In genomic region chr4:37769590-37769989, GRCh38 we compare ENCODE assay signal across 30 cellular contexts.
"Had no signal": no experiment of that assay in that cellular context is flagged by ENCODE, and none has a peak within 500 bp of the region (broad histone marks: within the 10 kb centered on the region; RNA-seq: fewer than 3 reads in every experiment).

No MANE protein-coding gene starts in this region.

- H3K27me3 ChIP-seq: neutrophil, right lobe of liver, sigmoid colon, suprapubic skin, testis, tibial artery, transverse colon, upper lobe of right lung, uterus had no signal

- H3K27me3 Mint-ChIP-seq: naive thymus-derived CD8-positive, alpha-beta T cell; stimulated activated naive CD8-positive, alpha-beta T cell treated with anti-CD3 and anti-CD28 coated beads, Interleukin-15, amount 100 ng/mL, for 72 hours; type B pancreatic cell had no signal

- H3K4me1 ChIP-seq: parathyroid adenoma, psoas muscle, right lobe of liver, sigmoid colon, suprapubic skin, testis, tibial artery, transverse colon, upper lobe of right lung, uterus had no signal

- H3K27ac Mint-ChIP-seq: naive thymus-derived CD8-positive, alpha-beta T cell; natural killer cell treated with Interleukin-12 subunit alpha and Interleukin-12 subunit beta and Interleukin-15 and Interleukin-18, amount 100 ng/mL, for 72 hours; nephron progenitor cell; progenitor cell of endocrine pancreas; stimulated activated effector memory CD8-positive, alpha-beta T cell treated with anti-CD3 and anti-CD28 coated beads, Interleukin-12 subunit alpha, Interleukin-12 subunit beta, amount 100 ng/mL, for 72 hours; stimulated activated naive CD8-positive, alpha-beta T cell treated with anti-CD3 and anti-CD28 coated beads, Interleukin-15, amount 100 ng/mL, for 72 hours; type B pancreatic cell had no signal

- FAIRE-seq: small intestine had no signal

- H3K27ac ChIP-seq: neutrophil, parathyroid adenoma, psoas muscle, right lobe of liver, sigmoid colon, suprapubic skin, testis, tibial artery, transverse colon, upper lobe of right lung, uterus had no signal

- H3K4me3 ChIP-seq: psoas muscle, right lobe of liver, sigmoid colon, suprapubic skin, testis, tibial artery, transverse colon, upper lobe of right lung, uterus had no signal

- ATAC-seq: naive thymus-derived CD8-positive, alpha-beta T cell; natural killer cell treated with Interleukin-12 subunit alpha and Interleukin-12 subunit beta and Interleukin-15 and Interleukin-18, amount 100 ng/mL, for 72 hours; right cardiac atrium; right lobe of liver; stimulated activated effector memory CD8-positive, alpha-beta T cell treated with anti-CD3 and anti-CD28 coated beads, Interleukin-12 subunit alpha, Interleukin-12 subunit beta, amount 100 ng/mL, for 72 hours; stimulated activated naive CD8-positive, alpha-beta T cell treated with anti-CD3 and anti-CD28 coated beads, Interleukin-15, amount 100 ng/mL, for 72 hours; stimulated activated naive CD8-positive, alpha-beta T cell treated with anti-CD3 and anti-CD28 coated beads, Interleukin-15, Interleukin-2, amounts not matched to agents 100 U/mL and 50 U/mL, for 24 hours; upper lobe of right lung had no signal

- H3K9me3 ChIP-seq: neutrophil, psoas muscle, right lobe of liver, sigmoid colon, suprapubic skin, testis, tibial artery, transverse colon, upper lobe of right lung, uterus had no signal

- H3K79me2 ChIP-seq: parathyroid adenoma had no signal

- DNase-seq: naive thymus-derived CD8-positive, alpha-beta T cell; nephron progenitor cell; nucleus accumbens; posterior cingulate gyrus; psoas muscle; right cardiac atrium; right lobe of liver; sigmoid colon; small intestine; stimulated activated CD4-positive, alpha-beta T cell treated with anti-CD3 and anti-CD28 coated beads, Interleukin-15, amount 100 ng/mL, for 24 hours; stimulated activated CD4-positive, alpha-beta T cell treated with anti-CD3 and anti-CD28 coated beads, Interleukin-2, amount 100 ng/mL, for 24 hours; stimulated activated CD4-positive, alpha-beta T cell treated with anti-CD3 and anti-CD28 coated beads, Interleukin-2, amount 100 ng/mL, for 48 hours; stimulated activated CD4-positive, alpha-beta T cell treated with anti-CD3 and anti-CD28 coated beads, Interleukin-4, amount 100 ng/mL, for 24 hours; stimulated activated naive CD4-positive, alpha-beta T cell; stimulated activated naive CD8-positive, alpha-beta T cell treated with anti-CD3 and anti-CD28 coated beads, Interleukin-15, amount 100 ng/mL, for 72 hours; stimulated activated naive CD8-positive, alpha-beta T cell treated with anti-CD3 and anti-CD28 coated beads, Interleukin-15, Interleukin-2, amounts not matched to agents 100 U/mL and 50 U/mL, for 24 hours; substantia nigra; testis; tibial artery; transverse colon; upper lobe of right lung; uterus had no signal

- H3K9ac ChIP-seq: parathyroid adenoma had no signal

- H3K4me3 Mint-ChIP-seq: naive thymus-derived CD8-positive, alpha-beta T cell; natural killer cell treated with Interleukin-12 subunit alpha and Interleukin-12 subunit beta and Interleukin-15 and Interleukin-18, amount 100 ng/mL, for 72 hours; nephron progenitor cell; neural crest cell; stimulated activated effector memory CD8-positive, alpha-beta T cell treated with anti-CD3 and anti-CD28 coated beads, Interleukin-12 subunit alpha, Interleukin-12 subunit beta, amount 100 ng/mL, for 72 hours; stimulated activated naive CD8-positive, alpha-beta T cell treated with anti-CD3 and anti-CD28 coated beads, Interleukin-15, amount 100 ng/mL, for 72 hours; type B pancreatic cell had no signal

- H3K9me3 Mint-ChIP-seq: naive thymus-derived CD8-positive, alpha-beta T cell; natural killer cell treated with Interleukin-12 subunit alpha and Interleukin-12 subunit beta and Interleukin-15 and Interleukin-18, amount 100 ng/mL, for 72 hours; stimulated activated effector memory CD8-positive, alpha-beta T cell treated with anti-CD3 and anti-CD28 coated beads, Interleukin-12 subunit alpha, Interleukin-12 subunit beta, amount 100 ng/mL, for 72 hours; stimulated activated naive CD8-positive, alpha-beta T cell treated with anti-CD3 and anti-CD28 coated beads, Interleukin-15, amount 100 ng/mL, for 72 hours had no signal

- H3K36me3 Mint-ChIP-seq: naive thymus-derived CD8-positive, alpha-beta T cell; natural killer cell treated with Interleukin-12 subunit alpha and Interleukin-12 subunit beta and Interleukin-15 and Interleukin-18, amount 100 ng/mL, for 72 hours; type B pancreatic cell had no signal

- H3K36me3 ChIP-seq: neutrophil, right lobe of liver, sigmoid colon, suprapubic skin, tibial artery, transverse colon, upper lobe of right lung, uterus had no signal

- H2AFZ ChIP-seq: parathyroid adenoma had no signal
